Comparison of ENCODE assay signal across 10 cellular contexts in the genomic region with DNA sequence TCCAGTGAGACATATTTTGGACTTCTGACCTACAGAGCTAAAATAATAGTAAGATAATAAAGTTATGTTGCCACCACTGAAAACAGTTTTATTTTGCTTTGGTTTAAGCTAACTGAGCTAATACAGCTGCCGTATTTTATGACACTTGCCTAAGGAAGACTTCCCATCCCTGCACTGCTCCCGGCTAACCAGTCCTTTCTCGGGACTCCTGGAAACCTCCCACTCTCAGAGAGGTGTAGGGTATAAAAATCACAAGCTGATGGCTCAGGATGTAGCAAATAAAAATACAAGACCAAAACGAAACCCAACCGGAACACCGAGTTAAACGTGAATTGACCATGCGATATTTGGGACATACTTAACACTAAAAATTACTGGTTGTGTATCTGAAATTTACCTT. TPM values are rescaled to one million over a fixed set of nuclear protein-coding genes. Genes with fewer than 3 reads are reported as not detected.
DNase-seq lines count a peak whose midpoint lies in the region; ATAC-seq, FAIRE-seq and TF ChIP-seq lines count a peak whose summit lies in the region.
"Had no signal": no experiment of that assay in that cellular context is flagged by ENCODE, and none has a peak within 500 bp of the region (broad histone marks: within the 10 kb centered on the region; RNA-seq: fewer than 3 reads in every experiment).

No MANE protein-coding gene starts in this region.

- intact Hi-C loops in kidney (cut with DNase I): no loop called here

- no peak overlapping the region for H3K9ac ChIP-seq in kidney (ENCODE audit: low read length in 2 of 2)

- H3K4me3 ChIP-seq in kidney (ENCODE audit: low read length in 2 of 2) (peak overlapping the region; percentile 47 to 59), skin epidermis (peak overlapping the region in 6 of 7 experiments; percentile 11 to 48 (median 27))

- H3K36me3 Mint-ChIP-seq in activated naive CD8-positive, alpha-beta T cell treated with anti-CD3 and anti-CD28 coated beads, Interleukin-2, amount 50 U/mL, for 24 hours (ENCODE audit: low read depth): no peaks in the 10 kb centered on the region

- peak overlapping the region; percentile 36 for H3K4me3 Mint-ChIP-seq in activated naive CD8-positive, alpha-beta T cell treated with anti-CD3 and anti-CD28 coated beads, Interleukin-2, amount 50 U/mL, for 24 hours
- H3K4me3 Mint-ChIP-seq: activated T-cell treated with anti-CD3 and anti-CD28 coated beads, Interleukin-2, amount 50 U/mL, for 24 hours had no signal

- H3K27ac ChIP-seq in kidney (ENCODE audit: low read depth in 2 of 2, low read length in 2 of 2) (no peak overlapping the region), skin epidermis (no peak overlapping the region)

- TF ChIP-seq CTCF in kidney (IDR thresholded peaks at IDR 0.05; ENCODE audit: borderline replicate concordance, extremely low read depth, insufficient read depth): no peak

- peaks cover 4 to 7% of the 10 kb centered on the region in 2 donors for H3K4me1 ChIP-seq in kidney (ENCODE audit: control insufficient read depth in 1 of 2, insufficient read depth in 1 of 2, low read depth in 1 of 2, low read length in 2 of 2)

- H3K27ac Mint-ChIP-seq in activated naive CD8-positive, alpha-beta T cell treated with anti-CD3 and anti-CD28 coated beads, Interleukin-2, amount 50 U/mL, for 24 hours: no peak overlapping the region
- H3K27ac Mint-ChIP-seq: activated T-cell treated with anti-CD3 and anti-CD28 coated beads, Interleukin-2, amount 50 U/mL, for 24 hours had no signal

- no peaks in the 10 kb centered on the region for H3K36me3 ChIP-seq in kidney (ENCODE audit: control insufficient read depth in 1 of 2, insufficient read depth in 2 of 2, low read length in 2 of 2)

- peaks cover 4% of the 10 kb centered on the region for H3K9me3 Mint-ChIP-seq in activated naive CD8-positive, alpha-beta T cell treated with anti-CD3 and anti-CD28 coated beads, Interleukin-2, amount 50 U/mL, for 24 hours
- H3K9me3 Mint-ChIP-seq: activated T-cell treated with anti-CD3 and anti-CD28 coated beads, Interleukin-2, amount 50 U/mL, for 24 hours had no signal

- no peak for ATAC-seq in activated naive CD8-positive, alpha-beta T cell treated with anti-CD3 and anti-CD28 coated beads, Interleukin-2, amount 50 U/mL, for 24 hours
- no peak for ATAC-seq in GM18505 (IDR thresholded peaks at IDR 0.05; ENCODE audit: unreplicated experiment)
- no peak for ATAC-seq in HG03175 (IDR thresholded peaks at IDR 0.05; ENCODE audit: unreplicated experiment)

- FAIRE-seq in kidney (lab: Jason Lieb, UNC): no peak
- FAIRE-seq: colon had no signal

- H3K9me3 ChIP-seq in kidney (ENCODE audit: control insufficient read depth in 1 of 2, low read length in 2 of 2): no peaks in the 10 kb centered on the region

- peaks cover 43% of the 10 kb centered on the region for H3K27me3 Mint-ChIP-seq in activated naive CD8-positive, alpha-beta T cell treated with anti-CD3 and anti-CD28 coated beads, Interleukin-2, amount 50 U/mL, for 24 hours

- H3K4me1 Mint-ChIP-seq in activated naive CD8-positive, alpha-beta T cell treated with anti-CD3 and anti-CD28 coated beads, Interleukin-2, amount 50 U/mL, for 24 hours: peaks cover 10% of the 10 kb centered on the region

- TF ChIP-seq POLR2A in GM18505 (IDR thresholded peaks at IDR 0.05; ENCODE audit: borderline replicate concordance, extremely low read depth, insufficient read depth, insufficient read length): no peak

- DNase-seq in GM03348 (ENCODE audit: low spot score) (peak; percentile 16), kidney (no peak), Ammon's horn (ENCODE audit: low spot score) (no peak)
- no peak for DNase-seq in activated naive CD8-positive, alpha-beta T cell treated with anti-CD3 and anti-CD28 coated beads, Interleukin-2, amount 50 U/mL, for 24 hours
- DNase-seq: NCI-H187 treated with DMSO at 0.1 percent for 48 hours had no signal

RNA-seq across cellular contexts. Expression of gene KBTBD12, which starts 0.4 kb away (rescaled TPM):
- total RNA-seq in kidney: 1.4 TPM
- 1.6 TPM for polyA plus RNA-seq in kidney (ENCODE audit: insufficient read depth, low read depth, low replicate concordance)
